ENCODE assay signal across 1 cellular context in the genomic region with DNA sequence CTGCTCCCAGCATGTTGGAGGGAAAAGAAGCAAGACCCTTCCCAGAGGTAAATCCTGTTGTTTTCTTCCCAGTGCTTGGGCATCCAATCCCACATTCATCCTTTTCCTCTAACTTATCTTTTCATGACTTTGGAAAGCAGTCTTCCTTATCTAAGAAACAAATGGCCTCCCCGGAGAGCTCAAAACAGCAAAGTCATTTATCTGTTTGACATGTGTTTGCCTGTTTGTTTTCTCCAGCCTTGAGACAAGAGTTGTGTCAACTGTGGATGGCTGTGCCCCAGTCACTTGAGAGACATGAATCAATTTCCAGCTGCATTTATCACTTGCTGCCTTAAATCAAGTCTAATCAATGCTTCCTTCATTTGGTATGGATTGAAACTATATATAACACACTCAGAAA.
A peak's percentile ranks its signal among the peaks of the same experiment; 100 is the strongest.
TF ChIP-seq lines count a peak whose summit lies in the region.

No MANE protein-coding gene starts in this region.

TF ChIP-seq in K562, 482 proteins besides CTCF, POLR2A, EP300 and RAD21 (continued from another document and continues in another):
- TF ChIP-seq, protein P1, sequence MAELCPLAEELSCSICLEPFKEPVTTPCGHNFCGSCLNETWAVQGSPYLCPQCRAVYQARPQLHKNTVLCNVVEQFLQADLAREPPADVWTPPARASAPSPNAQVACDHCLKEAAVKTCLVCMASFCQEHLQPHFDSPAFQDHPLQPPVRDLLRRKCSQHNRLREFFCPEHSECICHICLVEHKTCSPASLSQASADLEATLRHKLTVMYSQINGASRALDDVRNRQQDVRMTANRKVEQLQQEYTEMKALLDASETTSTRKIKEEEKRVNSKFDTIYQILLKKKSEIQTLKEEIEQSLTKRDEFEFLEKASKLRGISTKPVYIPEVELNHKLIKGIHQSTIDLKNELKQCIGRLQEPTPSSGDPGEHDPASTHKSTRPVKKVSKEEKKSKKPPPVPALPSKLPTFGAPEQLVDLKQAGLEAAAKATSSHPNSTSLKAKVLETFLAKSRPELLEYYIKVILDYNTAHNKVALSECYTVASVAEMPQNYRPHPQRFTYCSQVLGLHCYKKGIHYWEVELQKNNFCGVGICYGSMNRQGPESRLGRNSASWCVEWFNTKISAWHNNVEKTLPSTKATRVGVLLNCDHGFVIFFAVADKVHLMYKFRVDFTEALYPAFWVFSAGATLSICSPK (IDR thresholded peaks at IDR 0.05; ENCODE audit: borderline replicate concordance) = no peak
- no peak for TF ChIP-seq ZNF263 (CRISPR knock-in tag; IDR thresholded peaks at IDR 0.05; ENCODE audit: borderline replicate concordance)
- no peak for TF ChIP-seq NFRKB (IDR thresholded peaks at IDR 0.05; ENCODE audit: low read depth)
- no peak for TF ChIP-seq SMAD2 (IDR thresholded peaks at IDR 0.05; ENCODE audit: low read depth, low read length)
- TF ChIP-seq, protein P2, sequence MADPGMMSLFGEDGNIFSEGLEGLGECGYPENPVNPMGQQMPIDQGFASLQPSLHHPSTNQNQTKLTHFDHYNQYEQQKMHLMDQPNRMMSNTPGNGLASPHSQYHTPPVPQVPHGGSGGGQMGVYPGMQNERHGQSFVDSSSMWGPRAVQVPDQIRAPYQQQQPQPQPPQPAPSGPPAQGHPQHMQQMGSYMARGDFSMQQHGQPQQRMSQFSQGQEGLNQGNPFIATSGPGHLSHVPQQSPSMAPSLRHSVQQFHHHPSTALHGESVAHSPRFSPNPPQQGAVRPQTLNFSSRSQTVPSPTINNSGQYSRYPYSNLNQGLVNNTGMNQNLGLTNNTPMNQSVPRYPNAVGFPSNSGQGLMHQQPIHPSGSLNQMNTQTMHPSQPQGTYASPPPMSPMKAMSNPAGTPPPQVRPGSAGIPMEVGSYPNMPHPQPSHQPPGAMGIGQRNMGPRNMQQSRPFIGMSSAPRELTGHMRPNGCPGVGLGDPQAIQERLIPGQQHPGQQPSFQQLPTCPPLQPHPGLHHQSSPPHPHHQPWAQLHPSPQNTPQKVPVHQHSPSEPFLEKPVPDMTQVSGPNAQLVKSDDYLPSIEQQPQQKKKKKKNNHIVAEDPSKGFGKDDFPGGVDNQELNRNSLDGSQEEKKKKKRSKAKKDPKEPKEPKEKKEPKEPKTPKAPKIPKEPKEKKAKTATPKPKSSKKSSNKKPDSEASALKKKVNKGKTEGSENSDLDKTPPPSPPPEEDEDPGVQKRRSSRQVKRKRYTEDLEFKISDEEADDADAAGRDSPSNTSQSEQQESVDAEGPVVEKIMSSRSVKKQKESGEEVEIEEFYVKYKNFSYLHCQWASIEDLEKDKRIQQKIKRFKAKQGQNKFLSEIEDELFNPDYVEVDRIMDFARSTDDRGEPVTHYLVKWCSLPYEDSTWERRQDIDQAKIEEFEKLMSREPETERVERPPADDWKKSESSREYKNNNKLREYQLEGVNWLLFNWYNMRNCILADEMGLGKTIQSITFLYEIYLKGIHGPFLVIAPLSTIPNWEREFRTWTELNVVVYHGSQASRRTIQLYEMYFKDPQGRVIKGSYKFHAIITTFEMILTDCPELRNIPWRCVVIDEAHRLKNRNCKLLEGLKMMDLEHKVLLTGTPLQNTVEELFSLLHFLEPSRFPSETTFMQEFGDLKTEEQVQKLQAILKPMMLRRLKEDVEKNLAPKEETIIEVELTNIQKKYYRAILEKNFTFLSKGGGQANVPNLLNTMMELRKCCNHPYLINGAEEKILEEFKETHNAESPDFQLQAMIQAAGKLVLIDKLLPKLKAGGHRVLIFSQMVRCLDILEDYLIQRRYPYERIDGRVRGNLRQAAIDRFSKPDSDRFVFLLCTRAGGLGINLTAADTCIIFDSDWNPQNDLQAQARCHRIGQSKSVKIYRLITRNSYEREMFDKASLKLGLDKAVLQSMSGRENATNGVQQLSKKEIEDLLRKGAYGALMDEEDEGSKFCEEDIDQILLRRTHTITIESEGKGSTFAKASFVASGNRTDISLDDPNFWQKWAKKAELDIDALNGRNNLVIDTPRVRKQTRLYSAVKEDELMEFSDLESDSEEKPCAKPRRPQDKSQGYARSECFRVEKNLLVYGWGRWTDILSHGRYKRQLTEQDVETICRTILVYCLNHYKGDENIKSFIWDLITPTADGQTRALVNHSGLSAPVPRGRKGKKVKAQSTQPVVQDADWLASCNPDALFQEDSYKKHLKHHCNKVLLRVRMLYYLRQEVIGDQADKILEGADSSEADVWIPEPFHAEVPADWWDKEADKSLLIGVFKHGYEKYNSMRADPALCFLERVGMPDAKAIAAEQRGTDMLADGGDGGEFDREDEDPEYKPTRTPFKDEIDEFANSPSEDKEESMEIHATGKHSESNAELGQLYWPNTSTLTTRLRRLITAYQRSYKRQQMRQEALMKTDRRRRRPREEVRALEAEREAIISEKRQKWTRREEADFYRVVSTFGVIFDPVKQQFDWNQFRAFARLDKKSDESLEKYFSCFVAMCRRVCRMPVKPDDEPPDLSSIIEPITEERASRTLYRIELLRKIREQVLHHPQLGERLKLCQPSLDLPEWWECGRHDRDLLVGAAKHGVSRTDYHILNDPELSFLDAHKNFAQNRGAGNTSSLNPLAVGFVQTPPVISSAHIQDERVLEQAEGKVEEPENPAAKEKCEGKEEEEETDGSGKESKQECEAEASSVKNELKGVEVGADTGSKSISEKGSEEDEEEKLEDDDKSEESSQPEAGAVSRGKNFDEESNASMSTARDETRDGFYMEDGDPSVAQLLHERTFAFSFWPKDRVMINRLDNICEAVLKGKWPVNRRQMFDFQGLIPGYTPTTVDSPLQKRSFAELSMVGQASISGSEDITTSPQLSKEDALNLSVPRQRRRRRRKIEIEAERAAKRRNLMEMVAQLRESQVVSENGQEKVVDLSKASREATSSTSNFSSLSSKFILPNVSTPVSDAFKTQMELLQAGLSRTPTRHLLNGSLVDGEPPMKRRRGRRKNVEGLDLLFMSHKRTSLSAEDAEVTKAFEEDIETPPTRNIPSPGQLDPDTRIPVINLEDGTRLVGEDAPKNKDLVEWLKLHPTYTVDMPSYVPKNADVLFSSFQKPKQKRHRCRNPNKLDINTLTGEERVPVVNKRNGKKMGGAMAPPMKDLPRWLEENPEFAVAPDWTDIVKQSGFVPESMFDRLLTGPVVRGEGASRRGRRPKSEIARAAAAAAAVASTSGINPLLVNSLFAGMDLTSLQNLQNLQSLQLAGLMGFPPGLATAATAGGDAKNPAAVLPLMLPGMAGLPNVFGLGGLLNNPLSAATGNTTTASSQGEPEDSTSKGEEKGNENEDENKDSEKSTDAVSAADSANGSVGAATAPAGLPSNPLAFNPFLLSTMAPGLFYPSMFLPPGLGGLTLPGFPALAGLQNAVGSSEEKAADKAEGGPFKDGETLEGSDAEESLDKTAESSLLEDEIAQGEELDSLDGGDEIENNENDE (IDR thresholded peaks at IDR 0.05; ENCODE audit: low read depth, low read length) = no peak
- no peak for TF ChIP-seq ARID4B (CRISPR knock-in tag; IDR thresholded peaks at IDR 0.05)
- TF ChIP-seq BCL6 (CRISPR knock-in tag; IDR thresholded peaks at IDR 0.05) = no peak
- TF ChIP-seq ZNF384 (IDR thresholded peaks at IDR 0.05; ENCODE audit: low read depth, low read length) = no peak
- TF ChIP-seq ERF (CRISPR knock-in tag; IDR thresholded peaks at IDR 0.05) = no peak
- TF ChIP-seq TBP (optimal IDR thresholded peaks at IDR 0.05; ENCODE audit: low read depth, low read length) = no peak
- peak; percentile 63; the same call in 1 of the 2 replicates for TF ChIP-seq JUND (IDR thresholded peaks at IDR 0.05; ENCODE audit: borderline replicate concordance, low read depth, low read length)
- TF ChIP-seq JUND (tag; IDR thresholded peaks at IDR 0.05; ENCODE audit: borderline replicate concordance, low read depth, low read length) = peak; percentile 49; the same call in 1 of the 3 replicates
- no peak for TF ChIP-seq EWSR1 (IDR thresholded peaks at IDR 0.05; ENCODE audit: borderline replicate concordance, low read depth, partially characterized antibody)
- no peak for TF ChIP-seq NR4A1 (CRISPR knock-in tag; IDR thresholded peaks at IDR 0.05)
- peak; percentile 45; the same call in 1 of the 2 replicates for TF ChIP-seq NR4A1 (tag; IDR thresholded peaks at IDR 0.05)
- 0 out of 2 replicates have a peak, but pooled peaks have one; percentile 34 for TF ChIP-seq DMBX1 (CRISPR knock-in tag; IDR thresholded peaks at IDR 0.05; ENCODE audit: borderline replicate concordance)
- no peak for TF ChIP-seq NR2F6 (CRISPR knock-in tag; IDR thresholded peaks at IDR 0.05)
- peak in 1 of 2 experiments; percentile 53; a peak in 1 of 4 replicates for TF ChIP-seq ZNF639 (CRISPR knock-in tag; conservative IDR thresholded peaks at IDR 0.05 in 1 of 2, IDR thresholded peaks at IDR 0.05 in 1 of 2)
- no peak for TF ChIP-seq ZNF174 (CRISPR knock-in tag; IDR thresholded peaks at IDR 0.05)
- TF ChIP-seq, protein P3, sequence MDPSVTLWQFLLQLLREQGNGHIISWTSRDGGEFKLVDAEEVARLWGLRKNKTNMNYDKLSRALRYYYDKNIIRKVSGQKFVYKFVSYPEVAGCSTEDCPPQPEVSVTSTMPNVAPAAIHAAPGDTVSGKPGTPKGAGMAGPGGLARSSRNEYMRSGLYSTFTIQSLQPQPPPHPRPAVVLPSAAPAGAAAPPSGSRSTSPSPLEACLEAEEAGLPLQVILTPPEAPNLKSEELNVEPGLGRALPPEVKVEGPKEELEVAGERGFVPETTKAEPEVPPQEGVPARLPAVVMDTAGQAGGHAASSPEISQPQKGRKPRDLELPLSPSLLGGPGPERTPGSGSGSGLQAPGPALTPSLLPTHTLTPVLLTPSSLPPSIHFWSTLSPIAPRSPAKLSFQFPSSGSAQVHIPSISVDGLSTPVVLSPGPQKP (CRISPR knock-in tag; IDR thresholded peaks at IDR 0.05) = no peak
- no peak for TF ChIP-seq HCFC1 (IDR thresholded peaks at IDR 0.05; ENCODE audit: low read depth, low read length)
- TF ChIP-seq FOXM1 (IDR thresholded peaks at IDR 0.05; ENCODE audit: low read depth) = peak; percentile 85
- TF ChIP-seq FOXM1 (CRISPR knock-in tag; IDR thresholded peaks at IDR 0.05; ENCODE audit: low read depth) = no peak
- TF ChIP-seq HBP1 (CRISPR knock-in tag; IDR thresholded peaks at IDR 0.05) = no peak
- TF ChIP-seq NFIC (IDR thresholded peaks at IDR 0.05) = peak; percentile 85
- no peak for TF ChIP-seq CEBPZ (IDR thresholded peaks at IDR 0.05; ENCODE audit: borderline replicate concordance, low read depth, low read length)
